Comparison of ENCODE assay signal across 2 cellular contexts in the genomic region with DNA sequence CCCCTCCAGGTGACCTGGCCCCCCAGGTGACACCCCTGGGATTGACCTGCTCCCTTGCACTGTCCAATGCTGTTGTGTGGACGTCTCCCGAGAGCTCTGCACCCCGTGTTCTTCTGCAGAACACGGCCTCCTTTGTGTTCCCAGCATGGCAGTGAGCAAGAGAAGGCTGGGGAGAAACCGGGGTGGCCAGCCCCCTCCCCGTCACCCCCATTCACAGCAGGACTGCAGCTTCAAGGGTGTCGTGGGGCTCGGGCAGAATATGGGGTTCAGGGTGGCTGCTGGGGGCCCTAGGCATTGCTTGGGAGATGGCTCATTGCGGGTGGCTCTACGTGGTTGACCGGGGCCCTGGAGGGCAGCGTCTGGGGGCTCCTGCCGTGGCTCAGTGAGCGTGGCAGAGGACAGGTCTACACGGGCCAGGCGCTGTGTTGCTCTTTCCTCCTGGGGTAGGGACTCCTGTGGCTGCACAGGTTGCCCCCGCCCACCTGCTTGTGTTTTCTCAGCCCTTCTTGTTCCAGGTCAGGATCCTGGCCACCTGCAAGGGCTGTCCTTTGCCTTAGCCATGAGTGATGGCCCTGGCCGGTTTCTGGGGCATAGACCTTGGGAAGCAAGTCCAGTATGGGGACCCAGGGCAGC.
TF ChIP-seq lines count a peak whose summit lies in the region.

No MANE protein-coding gene starts in this region.

TF ChIP-seq in GM23338, 12 proteins besides CTCF, POLR2A, EP300 and RAD21 (continued from another document):
- TF ChIP-seq, protein P1, sequence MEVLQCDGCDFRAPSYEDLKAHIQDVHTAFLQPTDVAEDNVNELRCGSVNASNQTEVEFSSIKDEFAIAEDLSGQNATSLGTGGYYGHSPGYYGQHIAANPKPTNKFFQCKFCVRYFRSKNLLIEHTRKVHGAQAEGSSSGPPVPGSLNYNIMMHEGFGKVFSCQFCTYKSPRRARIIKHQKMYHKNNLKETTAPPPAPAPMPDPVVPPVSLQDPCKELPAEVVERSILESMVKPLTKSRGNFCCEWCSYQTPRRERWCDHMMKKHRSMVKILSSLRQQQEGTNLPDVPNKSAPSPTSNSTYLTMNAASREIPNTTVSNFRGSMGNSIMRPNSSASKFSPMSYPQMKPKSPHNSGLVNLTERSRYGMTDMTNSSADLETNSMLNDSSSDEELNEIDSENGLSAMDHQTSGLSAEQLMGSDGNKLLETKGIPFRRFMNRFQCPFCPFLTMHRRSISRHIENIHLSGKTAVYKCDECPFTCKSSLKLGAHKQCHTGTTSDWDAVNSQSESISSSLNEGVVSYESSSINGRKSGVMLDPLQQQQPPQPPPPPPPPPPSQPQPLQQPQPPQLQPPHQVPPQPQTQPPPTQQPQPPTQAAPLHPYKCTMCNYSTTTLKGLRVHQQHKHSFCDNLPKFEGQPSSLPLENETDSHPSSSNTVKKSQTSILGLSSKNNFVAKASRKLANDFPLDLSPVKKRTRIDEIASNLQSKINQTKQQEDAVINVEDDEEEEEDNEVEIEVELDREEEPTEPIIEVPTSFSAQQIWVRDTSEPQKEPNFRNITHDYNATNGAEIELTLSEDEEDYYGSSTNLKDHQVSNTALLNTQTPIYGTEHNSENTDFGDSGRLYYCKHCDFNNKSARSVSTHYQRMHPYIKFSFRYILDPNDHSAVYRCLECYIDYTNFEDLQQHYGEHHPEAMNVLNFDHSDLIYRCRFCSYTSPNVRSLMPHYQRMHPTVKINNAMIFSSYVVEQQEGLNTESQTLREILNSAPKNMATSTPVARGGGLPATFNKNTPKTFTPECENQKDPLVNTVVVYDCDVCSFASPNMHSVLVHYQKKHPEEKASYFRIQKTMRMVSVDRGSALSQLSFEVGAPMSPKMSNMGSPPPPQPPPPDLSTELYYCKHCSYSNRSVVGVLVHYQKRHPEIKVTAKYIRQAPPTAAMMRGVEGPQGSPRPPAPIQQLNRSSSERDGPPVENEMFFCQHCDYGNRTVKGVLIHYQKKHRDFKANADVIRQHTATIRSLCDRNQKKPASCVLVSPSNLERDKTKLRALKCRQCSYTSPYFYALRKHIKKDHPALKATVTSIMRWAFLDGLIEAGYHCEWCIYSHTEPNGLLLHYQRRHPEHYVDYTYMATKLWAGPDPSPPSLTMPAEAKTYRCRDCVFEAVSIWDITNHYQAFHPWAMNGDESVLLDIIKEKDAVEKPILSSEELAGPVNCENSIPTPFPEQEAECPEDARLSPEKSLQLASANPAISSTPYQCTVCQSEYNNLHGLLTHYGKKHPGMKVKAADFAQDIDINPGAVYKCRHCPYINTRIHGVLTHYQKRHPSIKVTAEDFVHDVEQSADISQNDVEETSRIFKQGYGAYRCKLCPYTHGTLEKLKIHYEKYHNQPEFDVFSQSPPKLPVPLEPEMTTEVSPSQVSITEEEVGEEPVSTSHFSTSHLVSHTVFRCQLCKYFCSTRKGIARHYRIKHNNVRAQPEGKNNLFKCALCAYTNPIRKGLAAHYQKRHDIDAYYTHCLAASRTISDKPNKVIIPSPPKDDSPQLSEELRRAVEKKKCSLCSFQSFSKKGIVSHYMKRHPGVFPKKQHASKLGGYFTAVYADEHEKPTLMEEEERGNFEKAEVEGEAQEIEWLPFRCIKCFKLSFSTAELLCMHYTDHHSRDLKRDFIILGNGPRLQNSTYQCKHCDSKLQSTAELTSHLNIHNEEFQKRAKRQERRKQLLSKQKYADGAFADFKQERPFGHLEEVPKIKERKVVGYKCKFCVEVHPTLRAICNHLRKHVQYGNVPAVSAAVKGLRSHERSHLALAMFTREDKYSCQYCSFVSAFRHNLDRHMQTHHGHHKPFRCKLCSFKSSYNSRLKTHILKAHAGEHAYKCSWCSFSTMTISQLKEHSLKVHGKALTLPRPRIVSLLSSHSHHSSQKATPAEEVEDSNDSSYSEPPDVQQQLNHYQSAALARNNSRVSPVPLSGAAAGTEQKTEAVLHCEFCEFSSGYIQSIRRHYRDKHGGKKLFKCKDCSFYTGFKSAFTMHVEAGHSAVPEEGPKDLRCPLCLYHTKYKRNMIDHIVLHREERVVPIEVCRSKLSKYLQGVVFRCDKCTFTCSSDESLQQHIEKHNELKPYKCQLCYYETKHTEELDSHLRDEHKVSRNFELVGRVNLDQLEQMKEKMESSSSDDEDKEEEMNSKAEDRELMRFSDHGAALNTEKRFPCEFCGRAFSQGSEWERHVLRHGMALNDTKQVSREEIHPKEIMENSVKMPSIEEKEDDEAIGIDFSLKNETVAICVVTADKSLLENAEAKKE (CRISPR knock-in tag; IDR thresholded peaks at IDR 0.05), result no peak

TF ChIP-seq in neural cell, 6 proteins besides CTCF, POLR2A, EP300 and RAD21 (continued from another document):
- TF ChIP-seq POLR2AphosphoS5 (IDR thresholded peaks at IDR 0.05) (no peak), EZH2 (IDR thresholded peaks at IDR 0.05; ENCODE audit: borderline replicate concordance, insufficient read depth, low read length, poor library complexity, severe bottlenecking) (no peak), TAF1 (IDR thresholded peaks at IDR 0.05; ENCODE audit: low read depth) (no peak)
- TF ChIP-seq, protein P2, sequence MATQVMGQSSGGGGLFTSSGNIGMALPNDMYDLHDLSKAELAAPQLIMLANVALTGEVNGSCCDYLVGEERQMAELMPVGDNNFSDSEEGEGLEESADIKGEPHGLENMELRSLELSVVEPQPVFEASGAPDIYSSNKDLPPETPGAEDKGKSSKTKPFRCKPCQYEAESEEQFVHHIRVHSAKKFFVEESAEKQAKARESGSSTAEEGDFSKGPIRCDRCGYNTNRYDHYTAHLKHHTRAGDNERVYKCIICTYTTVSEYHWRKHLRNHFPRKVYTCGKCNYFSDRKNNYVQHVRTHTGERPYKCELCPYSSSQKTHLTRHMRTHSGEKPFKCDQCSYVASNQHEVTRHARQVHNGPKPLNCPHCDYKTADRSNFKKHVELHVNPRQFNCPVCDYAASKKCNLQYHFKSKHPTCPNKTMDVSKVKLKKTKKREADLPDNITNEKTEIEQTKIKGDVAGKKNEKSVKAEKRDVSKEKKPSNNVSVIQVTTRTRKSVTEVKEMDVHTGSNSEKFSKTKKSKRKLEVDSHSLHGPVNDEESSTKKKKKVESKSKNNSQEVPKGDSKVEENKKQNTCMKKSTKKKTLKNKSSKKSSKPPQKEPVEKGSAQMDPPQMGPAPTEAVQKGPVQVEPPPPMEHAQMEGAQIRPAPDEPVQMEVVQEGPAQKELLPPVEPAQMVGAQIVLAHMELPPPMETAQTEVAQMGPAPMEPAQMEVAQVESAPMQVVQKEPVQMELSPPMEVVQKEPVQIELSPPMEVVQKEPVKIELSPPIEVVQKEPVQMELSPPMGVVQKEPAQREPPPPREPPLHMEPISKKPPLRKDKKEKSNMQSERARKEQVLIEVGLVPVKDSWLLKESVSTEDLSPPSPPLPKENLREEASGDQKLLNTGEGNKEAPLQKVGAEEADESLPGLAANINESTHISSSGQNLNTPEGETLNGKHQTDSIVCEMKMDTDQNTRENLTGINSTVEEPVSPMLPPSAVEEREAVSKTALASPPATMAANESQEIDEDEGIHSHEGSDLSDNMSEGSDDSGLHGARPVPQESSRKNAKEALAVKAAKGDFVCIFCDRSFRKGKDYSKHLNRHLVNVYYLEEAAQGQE (IDR thresholded peaks at IDR 0.05; ENCODE audit: borderline replicate concordance), result no peak
